ENCODE assay signal across 1 cellular context in genomic region chr7:95549818-95550529, GRCh38.
TF ChIP-seq lines count a peak whose summit lies in the region.

No MANE protein-coding gene starts in this region.

TF ChIP-seq in K562, 482 proteins besides CTCF, POLR2A, EP300 and RAD21 (continued from another document and continues in another):
- TF ChIP-seq ZNF407 (IDR thresholded peaks at IDR 0.05; ENCODE audit: low read depth) = no peak
- no peak for TF ChIP-seq RB1 (IDR thresholded peaks at IDR 0.05; ENCODE audit: low read depth)
- TF ChIP-seq DNMT1 (IDR thresholded peaks at IDR 0.05) = no peak
- no peak for TF ChIP-seq ZNF121 (CRISPR knock-in tag; conservative IDR thresholded peaks at IDR 0.05)
- TF ChIP-seq MAFF (IDR thresholded peaks at IDR 0.05; ENCODE audit: low read length) = no peak
- no peak for TF ChIP-seq SPI1 (IDR thresholded peaks at IDR 0.05; ENCODE audit: borderline replicate concordance, low read depth, low read length)
- no peak for TF ChIP-seq CSDE1 (IDR thresholded peaks at IDR 0.05)
- TF ChIP-seq SNRNP70 (optimal IDR thresholded peaks at IDR 0.05; ENCODE audit: low read depth, low read length) = no peak
- no peak for TF ChIP-seq NCOA6 (IDR thresholded peaks at IDR 0.05)
- TF ChIP-seq ZNF133 (CRISPR knock-in tag; IDR thresholded peaks at IDR 0.05) = no peak
- no peak for TF ChIP-seq TCF7L2 (IDR thresholded peaks at IDR 0.05; ENCODE audit: low read depth, low read length)
- TF ChIP-seq MECOM (CRISPR knock-in tag; IDR thresholded peaks at IDR 0.05) = no peak
- no peak for TF ChIP-seq ZNF224 (CRISPR knock-in tag; IDR thresholded peaks at IDR 0.05)
- no peak for TF ChIP-seq IFI16 (CRISPR knock-in tag; IDR thresholded peaks at IDR 0.05)
- no peak for TF ChIP-seq PHF21A (IDR thresholded peaks at IDR 0.05; ENCODE audit: borderline replicate concordance, low read depth)
- no peak for TF ChIP-seq ARID2 (IDR thresholded peaks at IDR 0.05)
- no peak for TF ChIP-seq THAP12 (CRISPR knock-in tag; IDR thresholded peaks at IDR 0.05)
- TF ChIP-seq ATF7 (IDR thresholded peaks at IDR 0.05) = peak; percentile 42; the same call in 1 of the 2 replicates
- TF ChIP-seq DPF2 (IDR thresholded peaks at IDR 0.05) = peak; percentile 75
- TF ChIP-seq JUN (IDR thresholded peaks at IDR 0.05; ENCODE audit: borderline replicate concordance, low read depth, low read length) = peak; percentile 91
- no peak for TF ChIP-seq JUN (CRISPR knock-in tag; IDR thresholded peaks at IDR 0.05; ENCODE audit: borderline replicate concordance)
- no peak for TF ChIP-seq ADNP (tag; IDR thresholded peaks at IDR 0.05)
- no peak for TF ChIP-seq HMG20B (CRISPR knock-in tag; IDR thresholded peaks at IDR 0.05)
- TF ChIP-seq ZFPM2 (CRISPR knock-in tag; IDR thresholded peaks at IDR 0.05) = no peak
- no peak for TF ChIP-seq ZNF551 (CRISPR knock-in tag; IDR thresholded peaks at IDR 0.05)
- peak; percentile 51; the same call in 1 of the 2 replicates for TF ChIP-seq BHLHE40 (IDR thresholded peaks at IDR 0.05; ENCODE audit: low read length)
- TF ChIP-seq ZNF232 (CRISPR knock-in tag; IDR thresholded peaks at IDR 0.05) = no peak
- TF ChIP-seq NEUROD1 (IDR thresholded peaks at IDR 0.05; ENCODE audit: borderline replicate concordance, low read depth, low read length, partially characterized antibody) = no peak
- no peak for TF ChIP-seq ZNF398 (CRISPR knock-in tag; IDR thresholded peaks at IDR 0.05)
- TF ChIP-seq NONO (IDR thresholded peaks at IDR 0.05; ENCODE audit: low read depth in 2 of 2, low read length in 1 of 2) = no peak
- TF ChIP-seq KDM2B (CRISPR knock-in tag; IDR thresholded peaks at IDR 0.05) = no peak
- no peak for TF ChIP-seq KAT8 (IDR thresholded peaks at IDR 0.05; ENCODE audit: low read depth)
- peak; percentile 51; the same call in 1 of the 2 replicates for TF ChIP-seq CTBP1 (IDR thresholded peaks at IDR 0.05; ENCODE audit: borderline replicate concordance)
- no peak for TF ChIP-seq GTF2A2 (tag; IDR thresholded peaks at IDR 0.05)
- TF ChIP-seq HNRNPK (IDR thresholded peaks at IDR 0.05; ENCODE audit: low read depth, low read length, poor library complexity, severe bottlenecking) = no peak
- TF ChIP-seq MCM2 (IDR thresholded peaks at IDR 0.05; ENCODE audit: low read depth) = no peak
- TF ChIP-seq GABPB2 (CRISPR knock-in tag; conservative IDR thresholded peaks at IDR 0.05) = no peak
- no peak for TF ChIP-seq PCBP2 (IDR thresholded peaks at IDR 0.05; ENCODE audit: low read depth, low read length, poor library complexity, severe bottlenecking)
- TF ChIP-seq ESRRB (CRISPR knock-in tag; IDR thresholded peaks at IDR 0.05; ENCODE audit: borderline replicate concordance) = no peak
- TF ChIP-seq FOXA1 (IDR thresholded peaks at IDR 0.05; ENCODE audit: borderline replicate concordance) = no peak
- TF ChIP-seq BRF1 (IDR thresholded peaks at IDR 0.05; ENCODE audit: borderline replicate concordance, extremely low read depth, insufficient read length) = no peak
- TF ChIP-seq FIP1L1 (IDR thresholded peaks at IDR 0.05; ENCODE audit: low read depth, low read length, poor library complexity, severe bottlenecking) = no peak
- no peak for TF ChIP-seq E2F6 (IDR thresholded peaks at IDR 0.05; ENCODE audit: borderline replicate concordance in 1 of 2, extremely low read depth in 1 of 2, insufficient read depth in 1 of 2, insufficient read length in 1 of 2, low read depth in 1 of 2, low read length in 1 of 2, poor library complexity in 1 of 2, severe bottlenecking in 1 of 2)
- TF ChIP-seq KDM1A (IDR thresholded peaks at IDR 0.05) = peak; percentile 89 to 90
- no peak for TF ChIP-seq ZSCAN29 (IDR thresholded peaks at IDR 0.05)
- no peak for TF ChIP-seq PBX2 (CRISPR knock-in tag; IDR thresholded peaks at IDR 0.05; ENCODE audit: low read depth)
- peak; percentile 34; the same call in 1 of the 2 replicates for TF ChIP-seq PBX2 (tag; conservative IDR thresholded peaks at IDR 0.05; ENCODE audit: low read depth)
- no peak for TF ChIP-seq HLTF (IDR thresholded peaks at IDR 0.05)
- TF ChIP-seq SMARCA5 (IDR thresholded peaks at IDR 0.05) = no peak
- no peak for TF ChIP-seq RFX5 (IDR thresholded peaks at IDR 0.05; ENCODE audit: low read depth, low read length)
- TF ChIP-seq RBBP5 (IDR thresholded peaks at IDR 0.05; ENCODE audit: borderline replicate concordance, insufficient read depth, low read length, poor library complexity, severe bottlenecking) = no peak
- TF ChIP-seq TAF9B (IDR thresholded peaks at IDR 0.05; ENCODE audit: partially characterized antibody) = no peak
- no peak for TF ChIP-seq SMAD2 (IDR thresholded peaks at IDR 0.05; ENCODE audit: low read depth, low read length)
- no peak for TF ChIP-seq MTA1 (IDR thresholded peaks at IDR 0.05; ENCODE audit: borderline replicate concordance)
- TF ChIP-seq CREB3L1 (IDR thresholded peaks at IDR 0.05; ENCODE audit: borderline replicate concordance, low read depth) = no peak
- TF ChIP-seq EHMT2 (IDR thresholded peaks at IDR 0.05) = peak; percentile 83; the same call in 1 of the 2 replicates
- no peak for TF ChIP-seq PYGO2 (tag; IDR thresholded peaks at IDR 0.05)
- TF ChIP-seq HMGN3 (IDR thresholded peaks at IDR 0.05; ENCODE audit: borderline replicate concordance, extremely low read depth, insufficient read length, low read depth, low read length) = no peak
